Comparison of ENCODE assay signal across 24 cellular contexts in the genomic region with DNA sequence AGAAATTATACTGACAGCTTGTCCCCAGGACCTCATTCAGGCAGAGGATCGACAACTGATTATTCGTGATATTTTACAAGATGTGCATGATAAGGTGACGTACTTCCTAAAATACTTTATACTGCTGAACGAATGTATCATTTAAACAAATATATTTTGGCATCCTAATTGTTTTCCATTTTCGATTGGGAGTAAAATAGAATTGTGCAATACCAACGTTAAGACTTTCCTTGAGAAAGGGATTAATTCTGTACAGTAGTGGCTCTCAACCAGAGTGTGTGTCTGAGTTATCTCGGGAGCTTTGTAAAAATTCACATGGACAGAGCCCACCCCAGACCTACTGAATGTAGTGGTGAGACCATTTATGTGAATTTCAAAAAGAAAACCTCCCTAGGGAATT. TPM values are rescaled to one million over a fixed set of nuclear protein-coding genes. Genes with fewer than 3 reads are reported as not detected.
DNase-seq lines count a peak whose midpoint lies in the region; ATAC-seq and TF ChIP-seq lines count a peak whose summit lies in the region.
"Had no signal": no experiment of that assay in that cellular context is flagged by ENCODE, and none has a peak within 500 bp of the region (broad histone marks: within the 10 kb centered on the region; RNA-seq: fewer than 3 reads in every experiment).

No MANE protein-coding gene starts in this region.

- H3K27ac Mint-ChIP-seq in activated naive CD8-positive, alpha-beta T cell = peak overlapping the region; percentile 28
- no peak overlapping the region for H3K27ac Mint-ChIP-seq in activated naive CD8-positive, alpha-beta T cell treated with anti-CD3 and anti-CD28 coated beads, Interleukin-2, amount 50 U/mL, for 24 hours
- peak overlapping the region in 2 of 3 donors; percentile 61 to 69 for H3K27ac Mint-ChIP-seq in CD4-positive, CD25-positive, alpha-beta regulatory T cell
- H3K27ac Mint-ChIP-seq: B cell had no signal

- no peak overlapping the region for H3K27ac ChIP-seq in CD4-positive, CD25-positive, alpha-beta regulatory T cell (ENCODE audit: insufficient read depth, low read length, poor library complexity, severe bottlenecking)
- H3K27ac ChIP-seq in SK-N-MC = peak overlapping the region; percentile 16; the same call in 1 of the 2 replicates
- H3K27ac ChIP-seq: 22Rv1; A549; BLaER1 treated with 17β-estradiol and CSF1 and Interleukin-3, amounts not matched to agents 10 nM and 100 nM; C4-2B had no signal

- peaks cover 78% of the 10 kb centered on the region for H3K36me3 ChIP-seq in CD4-positive, CD25-positive, alpha-beta regulatory T cell (ENCODE audit: control insufficient read depth, insufficient read depth, low read length)
- H3K36me3 ChIP-seq in SK-N-MC (ENCODE audit: insufficient read depth, low read length) = peaks cover 81% of the 10 kb centered on the region

- no peak for DNase-seq in activated naive CD8-positive, alpha-beta T cell treated with anti-CD3 and anti-CD28 coated beads, Interleukin-2, amount 50 U/mL, for 24 hours
- DNase-seq in CD4-positive, CD25-positive, alpha-beta regulatory T cell = no peak
- no peak for DNase-seq in SK-N-MC (ENCODE audit: low read depth, low spot score)
- peak; percentile 38 for DNase-seq in retinal pigment epithelial cell (ENCODE audit: low read depth)
- DNase-seq: AML-193; CD4-positive, alpha-beta memory T cell; CD8-positive, alpha-beta memory T cell; COR-L47; DMS 273 treated with DMSO at 0.1 percent for 48 hours; DMS153; DMS53; DMS79; DND-41; EL; GDM1 had no signal

- no peaks in the 10 kb centered on the region for H3K9me3 ChIP-seq in CD4-positive, CD25-positive, alpha-beta regulatory T cell (ENCODE audit: control insufficient read depth in 2 of 2, low read length in 2 of 2)
- H3K9me3 ChIP-seq in SK-N-MC (ENCODE audit: low read depth, low read length) = no peaks in the 10 kb centered on the region
- H3K9me3 ChIP-seq: A549; BLaER1 treated with 17β-estradiol and CSF1 and Interleukin-3, amounts not matched to agents 10 nM and 100 nM had no signal

- H3K9ac ChIP-seq in SK-N-MC (ENCODE audit: insufficient read length) = no peak overlapping the region
- H3K9ac ChIP-seq: BLaER1 treated with 17β-estradiol and CSF1 and Interleukin-3, amounts not matched to agents 10 nM and 100 nM had no signal

- TF ChIP-seq CTCF in retinal pigment epithelial cell (conservative IDR thresholded peaks at IDR 0.05; ENCODE audit: low read depth, low read length) = no peak

- no peak overlapping the region for H3K4me3 ChIP-seq in CD4-positive, CD25-positive, alpha-beta regulatory T cell (ENCODE audit: low read depth, low read length)
- H3K4me3 ChIP-seq in SK-N-MC = no peak overlapping the region
- no peak overlapping the region for H3K4me3 ChIP-seq in retinal pigment epithelial cell (ENCODE audit: low read length)
- H3K4me3 ChIP-seq: A549; BLaER1 treated with 17β-estradiol and CSF1 and Interleukin-3, amounts not matched to agents 10 nM and 100 nM; GM12878 had no signal

- no peaks in the 10 kb centered on the region for H3K4me1 Mint-ChIP-seq in activated naive CD8-positive, alpha-beta T cell (ENCODE audit: low read depth)
- H3K4me1 Mint-ChIP-seq in activated naive CD8-positive, alpha-beta T cell treated with anti-CD3 and anti-CD28 coated beads, Interleukin-2, amount 50 U/mL, for 24 hours = no peaks in the 10 kb centered on the region
- no peaks in the 10 kb centered on the region for H3K4me1 Mint-ChIP-seq in CD4-positive, CD25-positive, alpha-beta regulatory T cell
- H3K4me1 Mint-ChIP-seq: B cell; CD4-positive, alpha-beta memory T cell; CD8-positive, alpha-beta memory T cell had no signal

- no peaks in the 10 kb centered on the region for H3K27me3 ChIP-seq in CD4-positive, CD25-positive, alpha-beta regulatory T cell (ENCODE audit: control insufficient read depth, insufficient read depth, low read length)
- H3K27me3 ChIP-seq: BLaER1 treated with 17β-estradiol and CSF1 and Interleukin-3, amounts not matched to agents 10 nM and 100 nM had no signal

- peaks cover 11% of the 10 kb centered on the region for H3K36me3 Mint-ChIP-seq in activated naive CD8-positive, alpha-beta T cell
- H3K36me3 Mint-ChIP-seq in activated naive CD8-positive, alpha-beta T cell treated with anti-CD3 and anti-CD28 coated beads, Interleukin-2, amount 50 U/mL, for 24 hours (ENCODE audit: low read depth) = peaks cover 38% of the 10 kb centered on the region
- peaks cover 23% of the 10 kb centered on the region for H3K36me3 Mint-ChIP-seq in CD4-positive, CD25-positive, alpha-beta regulatory T cell

- no peaks in the 10 kb centered on the region for H3K9me3 Mint-ChIP-seq in activated naive CD8-positive, alpha-beta T cell (ENCODE audit: low read depth)
- H3K9me3 Mint-ChIP-seq in activated naive CD8-positive, alpha-beta T cell treated with anti-CD3 and anti-CD28 coated beads, Interleukin-2, amount 50 U/mL, for 24 hours = no peaks in the 10 kb centered on the region
- no peaks in the 10 kb centered on the region for H3K9me3 Mint-ChIP-seq in CD4-positive, CD25-positive, alpha-beta regulatory T cell
- H3K9me3 Mint-ChIP-seq: CD8-positive, alpha-beta memory T cell had no signal

- no peaks in the 10 kb centered on the region for H3K4me1 ChIP-seq in CD4-positive, CD25-positive, alpha-beta regulatory T cell (ENCODE audit: control insufficient read depth, insufficient read depth, low read length, poor library complexity, severe bottlenecking)
- H3K4me1 ChIP-seq: A549; BLaER1 treated with 17β-estradiol and CSF1 and Interleukin-3, amounts not matched to agents 10 nM and 100 nM had no signal

- H3K27me3 Mint-ChIP-seq in activated naive CD8-positive, alpha-beta T cell = no peaks in the 10 kb centered on the region
- H3K27me3 Mint-ChIP-seq in activated naive CD8-positive, alpha-beta T cell treated with anti-CD3 and anti-CD28 coated beads, Interleukin-2, amount 50 U/mL, for 24 hours = no peaks in the 10 kb centered on the region
- no peaks in the 10 kb centered on the region for H3K27me3 Mint-ChIP-seq in CD4-positive, CD25-positive, alpha-beta regulatory T cell
- H3K27me3 Mint-ChIP-seq: B cell; CD4-positive, alpha-beta memory T cell; CD8-positive, alpha-beta memory T cell had no signal

- no peak for ATAC-seq in activated naive CD8-positive, alpha-beta T cell treated with anti-CD3 and anti-CD28 coated beads, Interleukin-2, amount 50 U/mL, for 24 hours
- no peak for ATAC-seq in CD4-positive, CD25-positive, alpha-beta regulatory T cell (ENCODE audit: low read depth in 2 of 2)
- ATAC-seq in GM21619 (IDR thresholded peaks at IDR 0.05; ENCODE audit: unreplicated experiment) = no peak
- ATAC-seq in HG03439 (IDR thresholded peaks at IDR 0.05; ENCODE audit: unreplicated experiment) = no peak
- ATAC-seq: A549, GM12878 had no signal

- no peak overlapping the region for H3K4me3 Mint-ChIP-seq in activated naive CD8-positive, alpha-beta T cell
- no peak overlapping the region for H3K4me3 Mint-ChIP-seq in activated naive CD8-positive, alpha-beta T cell treated with anti-CD3 and anti-CD28 coated beads, Interleukin-2, amount 50 U/mL, for 24 hours
- no peak overlapping the region for H3K4me3 Mint-ChIP-seq in CD4-positive, CD25-positive, alpha-beta regulatory T cell
- H3K4me3 Mint-ChIP-seq: B cell; CD4-positive, alpha-beta memory T cell; CD8-positive, alpha-beta memory T cell had no signal

RNA-seq across cellular contexts. Expression of a gene that starts 43.8 kb away (rescaled TPM):
- 18.2 TPM for total RNA-seq in CD4-positive, CD25-positive, alpha-beta regulatory T cell
- 10 to 100 TPM; 44.3 to 61.4 (median 55.1) TPM for polyA plus RNA-seq in CD4-positive, CD25-positive, alpha-beta regulatory T cell
